Comparison of ENCODE assay signal across 1 cellular context in genomic region chr15:68300115-68300940, GRCh38.
TF ChIP-seq lines count a peak whose summit lies in the region.

No MANE protein-coding gene starts in this region.

TF ChIP-seq in HEK293T, 16 proteins besides CTCF, POLR2A, EP300 and RAD21:
- TF ChIP-seq PKNOX1 (IDR thresholded peaks at IDR 0.05) (no peak), TARDBP (IDR thresholded peaks at IDR 0.05) (no peak), SUZ12 (IDR thresholded peaks at IDR 0.05) (no peak), CTBP1 (IDR thresholded peaks at IDR 0.05; ENCODE audit: borderline replicate concordance) (no peak), BHLHE40 (IDR thresholded peaks at IDR 0.05; ENCODE audit: borderline replicate concordance) (no peak), L3MBTL2 (conservative IDR thresholded peaks at IDR 0.05) (no peak), FOXA1 (IDR thresholded peaks at IDR 0.05) (no peak), FOXK2 (IDR thresholded peaks at IDR 0.05) (no peak), ZNF384 (IDR thresholded peaks at IDR 0.05) (no peak), NFRKB (IDR thresholded peaks at IDR 0.05) (no peak), HDGF (IDR thresholded peaks at IDR 0.05; ENCODE audit: borderline replicate concordance) (no peak), FOXM1 (IDR thresholded peaks at IDR 0.05; ENCODE audit: borderline replicate concordance) (no peak), LEF1 (IDR thresholded peaks at IDR 0.05; ENCODE audit: borderline replicate concordance) (no peak), ARNT (IDR thresholded peaks at IDR 0.05) (no peak), ELF4 (IDR thresholded peaks at IDR 0.05) (no peak), SP1 (IDR thresholded peaks at IDR 0.05) (no peak)
